9 cellular contexts compared by ENCODE assay signal in the genomic region with DNA sequence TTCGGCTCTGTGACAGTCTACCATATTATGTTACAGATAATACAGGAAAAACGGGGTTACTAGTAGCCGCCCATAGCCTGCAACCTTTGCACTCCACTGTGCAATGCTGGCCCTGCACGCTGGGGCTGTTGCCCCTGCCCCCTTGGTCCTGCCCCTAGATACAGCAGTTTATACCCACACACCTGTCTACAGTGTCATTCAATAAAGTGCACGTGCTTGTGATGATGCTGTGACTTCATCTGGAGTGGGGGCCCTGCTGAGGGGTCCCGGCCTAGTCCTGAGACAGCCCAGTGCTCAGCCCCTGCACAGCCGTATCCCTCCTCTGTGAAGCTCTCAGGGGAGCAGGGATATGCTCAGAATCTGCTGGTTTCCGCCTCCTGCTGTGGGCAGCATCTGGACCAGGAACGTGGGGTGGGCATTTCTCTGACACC. TPM values are rescaled to one million over a fixed set of nuclear protein-coding genes. Genes with fewer than 3 reads are reported as not detected.
A peak's percentile ranks its signal among the peaks of the same experiment; 100 is the strongest.
DNase-seq lines count a peak whose midpoint lies in the region; ATAC-seq and TF ChIP-seq lines count a peak whose summit lies in the region.
"Had no signal": no experiment of that assay in that cellular context is flagged by ENCODE, and none has a peak within 500 bp of the region (broad histone marks: within the 10 kb centered on the region; RNA-seq: fewer than 3 reads in every experiment).

No MANE protein-coding gene starts in this region.

- POLR2A ChIA-PET in activated CD4-positive, alpha-beta memory T cell treated with anti-CD3 and anti-CD28 coated beads for 36 hours (lab: Charles Lee): interaction anchor here (0.7 to 4.0 kb wide), 8 partner anchors 8 to 108 kb away, joined by 3 to 47 read pairs (median 4); a partner anchor contains a TSS

- H3K27me3 ChIP-seq in GM06990 (replicated peaks; ENCODE audit: control insufficient read depth, insufficient read depth, low read length): no peaks in the 10 kb centered on the region
- H3K27me3 ChIP-seq in left ventricle myocardium inferior (ENCODE audit: low read depth): peaks cover 59% of the 10 kb centered on the region

- H3K4me3 Mint-ChIP-seq in activated CD4-positive, alpha-beta memory T cell treated with anti-CD3 and anti-CD28 coated beads for 36 hours: peak overlapping the region; percentile 97

- TF ChIP-seq CTCF in GM06990 (IDR thresholded peaks at IDR 0.05; ENCODE audit: insufficient read depth, low read length, poor library complexity, severe bottlenecking) (no peak), left ventricle myocardium inferior (IDR thresholded peaks at IDR 0.05; ENCODE audit: borderline replicate concordance) (no peak)

- CTCF ChIA-PET in activated CD4-positive, alpha-beta memory T cell treated with anti-CD3 and anti-CD28 coated beads for 36 hours (lab: Charles Lee): interaction anchor here (2.0 to 3.3 kb wide), 3 partner anchors 10 to 65 kb away, joined by 5 to 18 read pairs (median 14); no protein-coding TSS in a partner anchor

- H3K27ac ChIP-seq in left ventricle myocardium inferior (replicated peaks): peak overlapping the region; percentile 94

- intact Hi-C loops in activated CD4-positive, alpha-beta memory T cell treated with anti-CD3 and anti-CD28 coated beads for 36 hours (cut with micrococcal nuclease): loop anchor here (1.0 to 2.0 kb wide), 2 partner anchors 40 to 108 kb away; a partner anchor contains a TSS
- intact Hi-C loops in left ventricle myocardium inferior (cut with micrococcal nuclease) (no loop called here), posterior vena cava (cut with DNase I) (loop anchor here in 1 of 2 donors (5.0 kb wide), 1 partner anchor 37 kb away; no protein-coding TSS in a partner anchor)

- H3K4me1 Mint-ChIP-seq in activated CD4-positive, alpha-beta memory T cell treated with anti-CD3 and anti-CD28 coated beads for 36 hours (ENCODE audit: low read depth): peaks cover 41% of the 10 kb centered on the region

- H3K9me3 ChIP-seq in left ventricle myocardium inferior (replicated peaks): no peaks in the 10 kb centered on the region

- peaks cover 53% of the 10 kb centered on the region for H3K4me1 ChIP-seq in left ventricle myocardium inferior

- H3K9me3 Mint-ChIP-seq in activated CD4-positive, alpha-beta memory T cell treated with anti-CD3 and anti-CD28 coated beads for 36 hours: no peaks in the 10 kb centered on the region

- peak overlapping the region; percentile 77 for H3K4me3 ChIP-seq in GM06990 (replicated peaks; ENCODE audit: low read depth, low read length)
- H3K4me3 ChIP-seq in left ventricle myocardium inferior: peak overlapping the region; percentile 74

- peak overlapping the region; percentile 100 for H3K27ac Mint-ChIP-seq in activated CD4-positive, alpha-beta memory T cell treated with anti-CD3 and anti-CD28 coated beads for 36 hours

- H3K36me3 Mint-ChIP-seq in activated CD4-positive, alpha-beta memory T cell treated with anti-CD3 and anti-CD28 coated beads for 36 hours: peaks cover 30% of the 10 kb centered on the region

- ATAC-seq in HG02623 (IDR thresholded peaks at IDR 0.05; ENCODE audit: unreplicated experiment): no peak
- ATAC-seq in GM21528 (IDR thresholded peaks at IDR 0.05; ENCODE audit: low FRiP score, unreplicated experiment): no peak
- ATAC-seq in HG02759 (IDR thresholded peaks at IDR 0.05; ENCODE audit: unreplicated experiment): no peak

- DNase-seq in GM06990 (ENCODE audit: extremely low read depth, insufficient read length) (no peak), left ventricle myocardium inferior (no peak), posterior vena cava (ENCODE audit: low spot score) (peak; percentile 64), NCI-H446 (lab: John Stamatoyannopoulos, UW) (no peak)
- peak; percentile 51 for DNase-seq in activated CD4-positive, alpha-beta memory T cell treated with anti-CD3 and anti-CD28 coated beads for 36 hours

- H3K36me3 ChIP-seq in GM06990 (ENCODE audit: control insufficient read depth, insufficient read depth, low read length) (peaks cover 4% of the 10 kb centered on the region; the same call in 1 of the 2 replicates), left ventricle myocardium inferior (no peaks in the 10 kb centered on the region)

- no peaks in the 10 kb centered on the region for H3K27me3 Mint-ChIP-seq in activated CD4-positive, alpha-beta memory T cell treated with anti-CD3 and anti-CD28 coated beads for 36 hours

RNA-seq across cellular contexts. Expression of a gene that starts 1.2 kb away (rescaled TPM):
- total RNA-seq in activated CD4-positive, alpha-beta memory T cell treated with anti-CD3 and anti-CD28 coated beads for 36 hours: 100 to 1,000 TPM; 195 to 200 TPM
- total RNA-seq in left ventricle myocardium inferior (83.5 TPM), posterior vena cava (100 to 1,000 TPM; 205 to 275 TPM)

RNA-seq across cellular contexts. Expression of a gene that starts 5.6 kb away (rescaled TPM):
- 10 to 100 TPM; 25.6 TPM for total RNA-seq in activated CD4-positive, alpha-beta memory T cell treated with anti-CD3 and anti-CD28 coated beads for 36 hours
- total RNA-seq in left ventricle myocardium inferior: 259 TPM
- 1,000 to 10,000 TPM; 1,080 to 1,276 TPM for total RNA-seq in posterior vena cava

RNA-seq across cellular contexts. Expression of a gene that starts 7.5 kb away (rescaled TPM):
- 100 to 1,000 TPM; 525 to 561 TPM for total RNA-seq in activated CD4-positive, alpha-beta memory T cell treated with anti-CD3 and anti-CD28 coated beads for 36 hours
- total RNA-seq in left ventricle myocardium inferior (160 TPM), posterior vena cava (100 to 1,000 TPM; 647 to 724 TPM)

RNA-seq across cellular contexts. Expression of a gene that starts 15.7 kb away (rescaled TPM):
- total RNA-seq in activated CD4-positive, alpha-beta memory T cell treated with anti-CD3 and anti-CD28 coated beads for 36 hours: not detected
- total RNA-seq in left ventricle myocardium inferior (not detected), posterior vena cava (not detected)
- total RNA-seq: HT1080 had no signal

RNA-seq across cellular contexts. Expression of a gene that starts 26.1 kb away (rescaled TPM):
- 10 to 100 TPM; 74.3 to 75.0 TPM for total RNA-seq in activated CD4-positive, alpha-beta memory T cell treated with anti-CD3 and anti-CD28 coated beads for 36 hours
- 7.2 TPM for total RNA-seq in left ventricle myocardium inferior
- 10 to 100 TPM; 18.8 to 20.7 TPM for total RNA-seq in posterior vena cava

Comparison
In these comparisons a context has a peak if more than half of its experiments do, and no peak if none do; other contexts are left out.
1. DNase-seq: peak in activated CD4-positive, alpha-beta memory T cell treated with anti-CD3 and anti-CD28 coated beads for 36 hours (single experiment) and posterior vena cava (single experiment); none in GM06990 (single experiment), left ventricle myocardium inferior (single experiment) and NCI-H446 (0 of 2).